8 cellular contexts compared by ENCODE assay signal in genomic region chr2:39379643-39380524, GRCh38. TPM values are rescaled to one million over a fixed set of nuclear protein-coding genes. Genes with fewer than 3 reads are reported as not detected.
A peak's percentile ranks its signal among the peaks of the same experiment; 100 is the strongest.
DNase-seq lines count a peak whose midpoint lies in the region; ATAC-seq, FAIRE-seq and TF ChIP-seq lines count a peak whose summit lies in the region.

No MANE protein-coding gene starts in this region.

- H3K4me2 ChIP-seq in A549, result peak overlapping the region; percentile 5; the same call in 2 of the 3 replicates

- no peak for TF ChIP-seq EP300 in A549 (IDR thresholded peaks at IDR 0.05)

- TF ChIP-seq RAD21 in A549 (conservative IDR thresholded peaks at IDR 0.05 in 1 of 2, IDR thresholded peaks at IDR 0.05 in 1 of 2), result peak; percentile 86 to 93

- peak overlapping the region in 1 of 2 experiments; percentile 42; a peak in 1 of 6 replicates for H3K27ac ChIP-seq in A549
- peak overlapping the region; percentile 82 for H3K27ac ChIP-seq in psoas muscle

- H3K4me3 ChIP-seq in A549 (no peak overlapping the region), foreskin fibroblast (ENCODE audit: low read depth in 1 of 2, low read length in 2 of 2) (no peak overlapping the region), psoas muscle (peak overlapping the region; percentile 38)

- H3K9me3 ChIP-seq in A549 (no peaks in the 10 kb centered on the region), psoas muscle (no peaks in the 10 kb centered on the region)

- FAIRE-seq in A549 (lab: Jason Lieb, UNC), result peak; percentile 96
- peak; percentile 92 for FAIRE-seq in GM12891 (lab: Jason Lieb, UNC)
- FAIRE-seq in TTC549 (lab: Jason Lieb, UNC), result peak; percentile 98

- H3K27me3 ChIP-seq in psoas muscle (ENCODE audit: insufficient read depth in 3 of 3, low read length in 2 of 3), result no peaks in the 10 kb centered on the region

- POLR2A ChIA-PET in A549 (lab: Yijun Ruan, JAX), result interaction anchor here (0.5 to 1.4 kb wide), 2 partner anchors 112 to 181 kb away, joined by 3 read pairs; no protein-coding TSS in a partner anchor

- H3K4me1 ChIP-seq in A549 (peaks cover 27% of the 10 kb centered on the region), psoas muscle (peaks cover 83% of the 10 kb centered on the region)

- TF ChIP-seq CTCF in A549 (IDR thresholded peaks at IDR 0.05) (peak; percentile 96), foreskin fibroblast (IDR thresholded peaks at IDR 0.05; ENCODE audit: low read depth, low read length) (peak; percentile 29), psoas muscle (IDR thresholded peaks at IDR 0.05) (peak; percentile 64)

- CTCF ChIA-PET in A549 (lab: Yijun Ruan, JAX), result interaction anchor here (0.5 to 3.9 kb wide), 44 partner anchors 9 to 1432 kb away, joined by 3 to 28 read pairs (median 4); partner anchors contain the start of gene MAP4K3

- DNase-seq in A549 (ENCODE audit: low read depth in 1 of 2, low spot score in 1 of 2) (peak; percentile 26 to 71), GM12891 (ENCODE audit: insufficient read length, low spot score) (no peak), NCI-H1092 treated with DMSO at 0.1 percent for 48 hours (lab: John Stamatoyannopoulos, UW) (peak; percentile 24), foreskin fibroblast (peak; percentile 39 to 72), psoas muscle (no peak), activated gamma-delta T cell (lab: John Stamatoyannopoulos, UW) (no peak)

- intact Hi-C loops in psoas muscle (cut with DNase I), result loop anchor here (1.0 to 10.0 kb wide), 3 partner anchors 52 to 135 kb away; no protein-coding TSS in a partner anchor

- ATAC-seq in A549, result peak; percentile 88 to 91; a peak in 5 of 6 replicates
- ATAC-seq in HG02678 (IDR thresholded peaks at IDR 0.05; ENCODE audit: unreplicated experiment), result peak; percentile 70
- peak; percentile 82 to 90 (median 86) for ATAC-seq in psoas muscle

- peaks cover 0 to 14% of the 10 kb centered on the region in 2 donors for H3K36me3 ChIP-seq in psoas muscle (ENCODE audit: insufficient read depth in 1 of 2, low read depth in 1 of 2)

- TF ChIP-seq POLR2A in A549 (IDR thresholded peaks at IDR 0.05; ENCODE audit: low read length) (no peak), GM12891 (IDR thresholded peaks at IDR 0.05; ENCODE audit: low read depth, low read length) (no peak)

TF ChIP-seq in A549, 52 proteins besides CTCF, POLR2A, EP300 and RAD21:
- TF ChIP-seq SMC3 (IDR thresholded peaks at IDR 0.05), result peak; percentile 93
- TF ChIP-seq GATA3 (IDR thresholded peaks at IDR 0.05; ENCODE audit: borderline replicate concordance), result no peak

TF ChIP-seq in GM12891, 5 proteins besides CTCF, POLR2A, EP300 and RAD21:
- TF ChIP-seq PAX5 (IDR thresholded peaks at IDR 0.05; ENCODE audit: insufficient read depth, low read length, severe bottlenecking), result no peak
- no peak for TF ChIP-seq POU2F2 (IDR thresholded peaks at IDR 0.05; ENCODE audit: low read depth, low read length)
- TF ChIP-seq SPI1 (IDR thresholded peaks at IDR 0.05; ENCODE audit: low read depth, low read length), result no peak
- TF ChIP-seq TAF1 (IDR thresholded peaks at IDR 0.05; ENCODE audit: low read depth, low read length), result no peak
- TF ChIP-seq POLR2AphosphoS5 (IDR thresholded peaks at IDR 0.05; ENCODE audit: low read depth, low read length), result no peak
TF ChIP-seq in GM12891: peak in this region for 0.

RNA-seq across cellular contexts. Expression of gene MAP4K3, which starts 57.2 kb away (rescaled TPM):
- polyA plus RNA-seq in A549 (2011; rRNA removed) (44.2 and 44.6 TPM in 2 replicates), A549 (2017; fragmentation: RNase III; extraction: RNeasy Plus Mini Kit Qiagen cat#74134 plus additional on column Dnase treatment) (15.8 to 17.9 TPM (median 17.7 TPM) in 3 replicates), psoas muscle (10 to 100 TPM in 2 of 3 donors, 1 to 10 TPM in 1; 8.4 to 23.8 (median 15.4) TPM)
- polyA plus RNA-seq in A549 (2012; cell fraction: cytosol; rRNA removed), result 7.4 and 8.6 TPM in 2 replicates
- 5.9 and 13.9 TPM in 2 replicates for polyA plus RNA-seq in A549 (2012; cell fraction: nucleus; rRNA removed)
- polyA minus RNA-seq in A549 (2011; rRNA and poly(A)+ RNA removed), result 21.3 and 22.3 TPM in 2 replicates
- polyA plus RNA-seq in GM12891 (2012; ENCODE audit: low read depth, missing spikeins), result 2.2 TPM
- 10 to 100 TPM; 31.0 to 47.7 (median 37.4) TPM for total RNA-seq in psoas muscle

Comparison
In these comparisons a context has a peak if more than half of its experiments do, and no peak if none do; other contexts are left out.
1. DNase-seq: peak in A549 (2 of 2), NCI-H1092 treated with DMSO at 0.1 percent for 48 hours (single experiment) and foreskin fibroblast (2 of 2); none in GM12891 (single experiment), psoas muscle (0 of 2) and activated gamma-delta T cell (single experiment).
2. CTCF ChIP-seq: peak in every context shown above with its lines; median percentile 96 in A549; 64 in psoas muscle; 29 in foreskin fibroblast.
3. Peak in every context shown above with its lines, with median percentiles within 50 percentile points of each other: ATAC-seq.